In genomic region chr20:33653218-33653899, GRCh38 we compare ENCODE assay signal across 1 cellular context.
TF ChIP-seq lines count a peak whose summit lies in the region.

No MANE protein-coding gene starts in this region.

TF ChIP-seq in IMR-90, 13 proteins besides CTCF, POLR2A, EP300 and RAD21:
- TF ChIP-seq CEBPB (IDR thresholded peaks at IDR 0.05; ENCODE audit: low read depth, low read length) (no peak), MAFK (IDR thresholded peaks at IDR 0.05; ENCODE audit: low read depth, low read length) (0 out of 2 replicates have a peak, but pooled peaks have one; percentile 33), NFE2L2 (IDR thresholded peaks at IDR 0.05; ENCODE audit: low read depth, low read length) (no peak), SMC3 (IDR thresholded peaks at IDR 0.05; ENCODE audit: low read depth, low read length) (peak; percentile 82), MXI1 (IDR thresholded peaks at IDR 0.05; ENCODE audit: borderline replicate concordance, low read depth, low read length) (no peak), RFX5 (IDR thresholded peaks at IDR 0.05; ENCODE audit: low read depth, low read length) (no peak), RCOR1 (IDR thresholded peaks at IDR 0.05; ENCODE audit: insufficient replicate concordance, low read length) (no peak)
